29 cellular contexts compared by ENCODE assay signal in the genomic region with DNA sequence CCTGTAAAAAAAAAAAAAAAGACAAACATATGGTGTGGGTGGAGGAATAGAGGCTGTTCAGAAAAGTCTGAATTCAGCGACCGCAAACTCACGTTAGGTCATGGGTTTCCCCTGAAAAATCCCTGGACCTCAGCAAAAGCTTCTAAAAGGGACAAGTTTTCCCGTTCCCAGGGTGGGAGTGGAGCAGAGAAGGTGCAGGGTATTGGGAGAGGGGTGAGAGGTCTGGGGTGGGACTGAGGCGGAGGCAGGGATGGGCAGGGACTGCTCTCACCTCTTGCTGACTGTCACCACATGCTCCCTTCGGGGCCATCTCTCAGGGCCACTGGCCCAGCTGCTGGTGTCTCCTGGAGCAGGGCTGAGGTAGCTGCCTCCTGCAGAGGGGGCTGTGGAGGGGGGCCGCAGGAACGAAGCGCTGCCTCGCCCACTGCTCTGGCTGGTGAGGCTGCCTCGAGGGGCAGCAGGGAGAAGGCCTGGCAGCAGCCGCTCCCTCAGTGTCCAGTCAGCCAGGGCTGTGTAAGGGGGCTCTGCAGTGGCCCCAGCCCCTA.
DNase-seq lines count a peak whose midpoint lies in the region; ATAC-seq and TF ChIP-seq lines count a peak whose summit lies in the region.
"Had no signal": no experiment of that assay in that cellular context is flagged by ENCODE, and none has a peak within 500 bp of the region (broad histone marks: within the 10 kb centered on the region; RNA-seq: fewer than 3 reads in every experiment).

No MANE protein-coding gene starts in this region.

- H3K9me3 ChIP-seq in OCI-LY3 (ENCODE audit: insufficient read depth, low read length) = no peaks in the 10 kb centered on the region
- H3K9me3 ChIP-seq: HAP-1, MG63, psoas muscle, thoracic aorta had no signal

- H3K9ac ChIP-seq in OCI-LY3 (ENCODE audit: low read length) = peak overlapping the region; percentile 18; the same call in 1 of the 2 replicates

- no peaks in the 10 kb centered on the region for H3K27me3 ChIP-seq in OCI-LY3 (ENCODE audit: low read depth, low read length)
- H3K27me3 ChIP-seq: MG63 had no signal

- in situ Hi-C loops in GM13977 (cut with MboI; ENCODE audit: low pct_unique_long_range_greater_than_20kb, low sequenced_read_pairs, unreplicated experiment) = no loop called here

- peaks cover 37% of the 10 kb centered on the region for H3K79me2 ChIP-seq in OCI-LY3 (ENCODE audit: low read length)

- peaks cover 19% of the 10 kb centered on the region for H3K36me3 ChIP-seq in OCI-LY3 (replicated peaks; ENCODE audit: low read depth, low read length)
- H3K36me3 ChIP-seq: HAP-1, thoracic aorta had no signal

- CTCF ChIA-PET in AG04449 (lab: Yijun Ruan, JAX) = interaction anchor here (0.8 to 23.7 kb wide), 3 partner anchors 9 to 81 kb away, joined by 3 to 1031 read pairs (median 109); partner anchors contain the start of gene IGSF9

- H3K4me3 ChIP-seq in AG04449 (ENCODE audit: low read depth, low read length) (no peak overlapping the region), OCI-LY3 (ENCODE audit: low read length) (peak overlapping the region; percentile 40), foreskin fibroblast (ENCODE audit: low read depth in 1 of 2, low read length in 2 of 2) (no peak overlapping the region)
- H3K4me3 ChIP-seq: dorsolateral prefrontal cortex, HAP-1, MG63, PC-9, psoas muscle, thoracic aorta had no signal

- H3K4me2 ChIP-seq in OCI-LY3 (ENCODE audit: low read length) = peak overlapping the region; percentile 74
- H3K4me2 ChIP-seq: PC-9 had no signal

- H4K20me1 ChIP-seq in OCI-LY3 (ENCODE audit: insufficient read depth, low read length) = peaks cover 13% of the 10 kb centered on the region

- peak; percentile 2 for TF ChIP-seq CTCF in AG04449 (IDR thresholded peaks at IDR 0.05; ENCODE audit: insufficient read depth, low read length, missing control alignments)
- TF ChIP-seq CTCF in GM13977 (IDR thresholded peaks at IDR 0.05; ENCODE audit: extremely low read depth, insufficient read depth, missing control alignments) = no peak
- TF ChIP-seq CTCF in OCI-LY3 (IDR thresholded peaks at IDR 0.05; ENCODE audit: low read depth, low read length) = peak; percentile 19; the same call in 1 of the 2 replicates
- TF ChIP-seq CTCF in foreskin fibroblast (IDR thresholded peaks at IDR 0.05; ENCODE audit: low read depth, low read length) = no peak

- no peak for ATAC-seq in GM21526 (IDR thresholded peaks at IDR 0.05; ENCODE audit: low FRiP score, unreplicated experiment)
- no peak for ATAC-seq in GM21576 (IDR thresholded peaks at IDR 0.05; ENCODE audit: unreplicated experiment)
- ATAC-seq: left ventricle myocardium superior; psoas muscle; stimulated activated naive CD8-positive, alpha-beta T cell treated with anti-CD3 and anti-CD28 coated beads, Interleukin-15, Interleukin-2, amounts not matched to agents 100 U/mL and 50 U/mL, for 24 hours had no signal

- peaks cover 48% of the 10 kb centered on the region for H3K4me1 ChIP-seq in OCI-LY3 (ENCODE audit: low read length)
- H3K4me1 ChIP-seq: psoas muscle had no signal

- POLR2A ChIA-PET in AG04449 (lab: Yijun Ruan, JAX) = interaction anchor here (0.6 to 1.2 kb wide), 2 partner anchors 11 to 12 kb away, joined by 3 read pairs; no protein-coding TSS in a partner anchor

- no peak overlapping the region for H3K27ac ChIP-seq in OCI-LY3 (ENCODE audit: low read length)
- H3K27ac ChIP-seq: dorsolateral prefrontal cortex, PC-9, psoas muscle, thoracic aorta, VCaP had no signal

- no peak overlapping the region for H2AFZ ChIP-seq in OCI-LY3 (ENCODE audit: low read depth, low read length)
- H2AFZ ChIP-seq: PC-9 had no signal

- no peak for DNase-seq in AG04449 (ENCODE audit: low read depth, low spot score)
- DNase-seq in GM13977 (ENCODE audit: low spot score) = peak; percentile 69
- peak; percentile 12 to 38 for DNase-seq in foreskin fibroblast
- no peak for DNase-seq in NCI-H2081 (lab: John Stamatoyannopoulos, UW)
- no peak for DNase-seq in stimulated activated CD4-positive, alpha-beta T cell treated with anti-CD3 and anti-CD28 coated beads, Interleukin-1b, Interleukin-23, amount 100 ng/mL, for 48 hours
- DNase-seq: activated CD4-positive, alpha-beta T cell treated with anti-CD3 and anti-CD28 coated beads, Interleukin-2, amount 10 ng/mL, durations not matched to agents 24 days and 14 days; activated gamma-delta T cell; activated T-cell treated with anti-CD3 and anti-CD28 coated beads, Interleukin-2, amount 50 U/mL, for 24 hours; DMS79; dorsolateral prefrontal cortex; GF-D8; islet precursor cell; KBM-7; left ventricle myocardium superior; MG63; naive B cell; NCI-H446 treated with DMSO at 0.1 percent for 48 hours; NK-92 treated with Interleukin-12 subunit alpha and Interleukin-12 subunit beta, amount 100 ng/mL, for 24 hours; nucleus accumbens; PC-9; psoas muscle; Right ventricle myocardium superior; stimulated activated naive CD8-positive, alpha-beta T cell treated with anti-CD3 and anti-CD28 coated beads, Interleukin-15, Interleukin-2, amounts not matched to agents 100 U/mL and 50 U/mL, for 24 hours had no signal

Comparison
In these comparisons a context has a peak if more than half of its experiments do, and no peak if none do; other contexts are left out.
1. DNase-seq: peak in GM13977 (single experiment) and foreskin fibroblast (2 of 2); none in AG04449 (single experiment), NCI-H2081 (0 of 2) and stimulated activated CD4-positive, alpha-beta T cell treated with anti-CD3 and anti-CD28 coated beads, Interleukin-1b, Interleukin-23, amount 100 ng/mL, for 48 hours (single experiment).
2. CTCF ChIP-seq: peak in AG04449 (single experiment) and OCI-LY3 (single experiment); none in GM13977 (single experiment) and foreskin fibroblast (single experiment).